ENCODE assay signal across 1 cellular context in the genomic region with DNA sequence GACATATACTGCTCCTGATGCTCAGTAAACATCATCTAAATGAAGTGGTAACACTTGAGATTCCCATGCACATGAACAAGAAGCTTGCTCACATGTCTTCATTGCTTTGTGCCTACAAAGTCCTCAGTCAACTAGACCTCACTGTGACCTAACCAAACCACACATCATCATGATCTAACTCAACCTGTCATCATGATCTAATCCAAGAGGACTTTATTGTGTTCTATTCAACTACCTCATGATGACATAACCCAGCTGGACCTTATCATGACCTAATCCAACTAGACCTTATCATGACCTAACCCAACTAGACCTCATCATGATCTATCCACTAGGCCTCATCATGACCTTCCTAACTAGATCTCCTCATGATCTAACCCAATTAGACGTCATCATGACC.
A peak's percentile ranks its signal among the peaks of the same experiment; 100 is the strongest.
TF ChIP-seq lines count a peak whose summit lies in the region.

No MANE protein-coding gene starts in this region.

TF ChIP-seq in HepG2, 621 proteins besides CTCF, POLR2A, EP300 and RAD21:
- TF ChIP-seq, protein P1, sequence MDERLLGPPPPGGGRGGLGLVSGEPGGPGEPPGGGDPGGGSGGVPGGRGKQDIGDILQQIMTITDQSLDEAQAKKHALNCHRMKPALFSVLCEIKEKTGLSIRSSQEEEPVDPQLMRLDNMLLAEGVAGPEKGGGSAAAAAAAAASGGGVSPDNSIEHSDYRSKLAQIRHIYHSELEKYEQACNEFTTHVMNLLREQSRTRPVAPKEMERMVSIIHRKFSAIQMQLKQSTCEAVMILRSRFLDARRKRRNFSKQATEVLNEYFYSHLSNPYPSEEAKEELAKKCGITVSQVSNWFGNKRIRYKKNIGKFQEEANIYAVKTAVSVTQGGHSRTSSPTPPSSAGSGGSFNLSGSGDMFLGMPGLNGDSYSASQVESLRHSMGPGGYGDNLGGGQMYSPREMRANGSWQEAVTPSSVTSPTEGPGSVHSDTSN (CRISPR knock-in tag; IDR thresholded peaks at IDR 0.05) = no peak
- TF ChIP-seq ZNF776 (CRISPR knock-in tag; IDR thresholded peaks at IDR 0.05) = no peak
- peak; percentile 71 for TF ChIP-seq ATF7 (IDR thresholded peaks at IDR 0.05)
- no peak for TF ChIP-seq ATF7 (CRISPR knock-in tag; IDR thresholded peaks at IDR 0.05)
- peak; percentile 45; the same call in 1 of the 2 replicates for TF ChIP-seq CREB1 (IDR thresholded peaks at IDR 0.05)
- TF ChIP-seq CREB1 (CRISPR knock-in tag; IDR thresholded peaks at IDR 0.05) = no peak
- TF ChIP-seq ZSCAN9 (CRISPR knock-in tag; IDR thresholded peaks at IDR 0.05; ENCODE audit: borderline replicate concordance) = no peak
- TF ChIP-seq, protein P2, sequence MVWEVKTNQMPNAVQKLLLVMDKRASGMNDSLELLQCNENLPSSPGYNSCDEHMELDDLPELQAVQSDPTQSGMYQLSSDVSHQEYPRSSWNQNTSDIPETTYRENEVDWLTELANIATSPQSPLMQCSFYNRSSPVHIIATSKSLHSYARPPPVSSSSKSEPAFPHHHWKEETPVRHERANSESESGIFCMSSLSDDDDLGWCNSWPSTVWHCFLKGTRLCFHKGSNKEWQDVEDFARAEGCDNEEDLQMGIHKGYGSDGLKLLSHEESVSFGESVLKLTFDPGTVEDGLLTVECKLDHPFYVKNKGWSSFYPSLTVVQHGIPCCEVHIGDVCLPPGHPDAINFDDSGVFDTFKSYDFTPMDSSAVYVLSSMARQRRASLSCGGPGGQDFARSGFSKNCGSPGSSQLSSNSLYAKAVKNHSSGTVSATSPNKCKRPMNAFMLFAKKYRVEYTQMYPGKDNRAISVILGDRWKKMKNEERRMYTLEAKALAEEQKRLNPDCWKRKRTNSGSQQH (CRISPR knock-in tag; IDR thresholded peaks at IDR 0.05; ENCODE audit: low read depth) = no peak
- TF ChIP-seq ATF1 (CRISPR knock-in tag; IDR thresholded peaks at IDR 0.05) = no peak
- TF ChIP-seq, protein P3, sequence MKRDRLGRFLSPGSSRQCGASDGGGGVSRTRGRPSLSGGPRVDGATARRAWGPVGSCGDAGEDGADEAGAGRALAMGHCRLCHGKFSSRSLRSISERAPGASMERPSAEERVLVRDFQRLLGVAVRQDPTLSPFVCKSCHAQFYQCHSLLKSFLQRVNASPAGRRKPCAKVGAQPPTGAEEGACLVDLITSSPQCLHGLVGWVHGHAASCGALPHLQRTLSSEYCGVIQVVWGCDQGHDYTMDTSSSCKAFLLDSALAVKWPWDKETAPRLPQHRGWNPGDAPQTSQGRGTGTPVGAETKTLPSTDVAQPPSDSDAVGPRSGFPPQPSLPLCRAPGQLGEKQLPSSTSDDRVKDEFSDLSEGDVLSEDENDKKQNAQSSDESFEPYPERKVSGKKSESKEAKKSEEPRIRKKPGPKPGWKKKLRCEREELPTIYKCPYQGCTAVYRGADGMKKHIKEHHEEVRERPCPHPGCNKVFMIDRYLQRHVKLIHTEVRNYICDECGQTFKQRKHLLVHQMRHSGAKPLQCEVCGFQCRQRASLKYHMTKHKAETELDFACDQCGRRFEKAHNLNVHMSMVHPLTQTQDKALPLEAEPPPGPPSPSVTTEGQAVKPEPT (CRISPR knock-in tag; IDR thresholded peaks at IDR 0.05; ENCODE audit: low read depth) = no peak
